In the genomic region with DNA sequence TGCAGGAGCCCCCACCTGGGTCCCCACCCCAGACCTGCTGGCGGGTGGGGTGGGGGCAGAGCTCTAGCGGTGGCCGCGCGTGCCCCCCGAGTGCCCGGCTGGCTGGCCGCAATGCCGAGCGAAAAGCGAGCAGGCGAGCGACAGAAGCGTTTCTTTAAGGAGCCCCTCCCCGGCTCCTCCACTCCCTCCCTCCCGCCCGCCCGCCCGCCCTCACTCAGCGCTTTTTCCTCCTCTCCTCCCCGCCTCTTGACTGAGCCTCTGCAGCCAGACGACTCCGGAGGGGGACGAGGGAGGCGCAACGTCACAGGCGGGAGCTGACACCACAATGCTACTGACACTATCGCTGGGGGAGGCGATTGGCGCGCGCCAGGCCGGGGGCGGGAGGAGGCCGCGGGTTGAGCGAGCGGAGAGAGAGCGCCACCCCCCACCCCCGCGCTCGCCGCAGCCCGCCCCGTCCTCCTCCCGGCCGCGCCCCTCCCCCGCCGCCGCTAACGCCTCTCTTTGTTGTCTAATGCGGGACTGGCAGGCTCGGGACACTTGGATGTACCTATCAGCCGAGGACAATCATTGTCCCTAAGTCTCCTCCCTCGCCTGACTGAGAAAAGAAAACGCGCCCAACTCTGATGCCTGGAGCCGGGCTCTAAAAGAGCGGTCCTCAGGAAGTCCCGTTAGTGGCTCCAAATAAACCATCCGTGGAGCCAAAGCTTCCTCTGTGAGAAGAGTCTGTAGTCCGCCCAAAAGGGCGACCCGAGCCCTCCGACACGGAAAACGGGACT, we compare ENCODE assay signal across 8 cellular contexts. TPM values are rescaled to one million over a fixed set of nuclear protein-coding genes. Genes with fewer than 3 reads are reported as not detected.
DNase-seq lines count a peak whose midpoint lies in the region; ATAC-seq and TF ChIP-seq lines count a peak whose summit lies in the region.

A gene (minus strand): TSS at position 127 of the 776 bp plus-strand sequence. CDS start 313 bp downstream, outside the sequence.

- peak within 1 kb of the TSS; percentile 66 for H3K27ac Mint-ChIP-seq in activated B cell treated with CpG ODN at 0.5 μM for 24 hours
- peak within 1 kb of the TSS in 5 of 6 donors; percentile 56 to 87 (median 79) for H3K27ac Mint-ChIP-seq in immature natural killer cell

- CTCF ChIA-PET in activated B cell treated with CpG ODN at 0.5 μM for 24 hours (lab: Charles Lee) = interaction anchor here (0.7 kb wide), 1 partner anchor 17 kb away, joined by 3 read pairs; no protein-coding TSS in a partner anchor

- H3K36me3 ChIP-seq in ACC112 (ENCODE audit: insufficient read depth, low read length) (no peaks in the 10 kb centered on the region), smooth muscle cell (ENCODE audit: low read depth) (peaks cover 4% of the 10 kb centered on the region)

- peaks cover 14% of the 10 kb centered on the region for H3F3A ChIP-seq in smooth muscle cell (ENCODE audit: low read depth)

- H3K27me3 ChIP-seq in ACC112 (ENCODE audit: insufficient read depth, low read length) = peaks cover 30% of the 10 kb centered on the region
- H3K27me3 ChIP-seq in smooth muscle cell (ENCODE audit: low read depth) = peaks cover 21% of the 10 kb centered on the region

- peaks cover 32% of the 10 kb centered on the region for H4K20me1 ChIP-seq in smooth muscle cell (ENCODE audit: low read depth)

- H3K36me3 Mint-ChIP-seq in activated B cell treated with CpG ODN at 0.5 μM for 24 hours (ENCODE audit: low read depth) = peaks cover 1% of the 10 kb centered on the region
- no peaks in the 10 kb centered on the region for H3K36me3 Mint-ChIP-seq in immature natural killer cell

- H3K79me2 ChIP-seq in ACC112 (ENCODE audit: control insufficient read depth, insufficient read depth, low read length, unreplicated experiment) (no peaks in the 10 kb centered on the region), smooth muscle cell (ENCODE audit: low read depth) (peaks cover 22% of the 10 kb centered on the region)

- POLR2A ChIA-PET in activated B cell treated with CpG ODN at 0.5 μM for 24 hours (lab: Charles Lee) = interaction anchor here (0.6 kb wide), 1 partner anchor 118 kb away, joined by 3 read pairs; no protein-coding TSS in a partner anchor

- TF ChIP-seq CTCF in activated B cell treated with CpG ODN at 0.5 μM for 24 hours (IDR thresholded peaks at IDR 0.05) = no peak
- TF ChIP-seq CTCF in cardiac fibroblast (IDR thresholded peaks at IDR 0.05; ENCODE audit: low read depth, low read length) = no peak
- TF ChIP-seq CTCF in smooth muscle cell (IDR thresholded peaks at IDR 0.05; ENCODE audit: borderline replicate concordance, insufficient read depth, poor library complexity, severe bottlenecking) = no peak

- no peaks in the 10 kb centered on the region for H3K9me3 Mint-ChIP-seq in activated B cell treated with CpG ODN at 0.5 μM for 24 hours
- no peaks in the 10 kb centered on the region for H3K9me3 Mint-ChIP-seq in immature natural killer cell

- peak within 1 kb of the TSS; percentile 94 for H3K4me3 ChIP-seq in ACC112 (ENCODE audit: low read depth, low read length)
- peak within 1 kb of the TSS; percentile 78 to 79 for H3K4me3 ChIP-seq in cardiac fibroblast (replicated peaks in 1 of 2; ENCODE audit: low read depth in 2 of 2, low read length in 2 of 2)
- H3K4me3 ChIP-seq in smooth muscle cell = peak within 1 kb of the TSS; percentile 77

- H3K4me3 Mint-ChIP-seq in activated B cell treated with CpG ODN at 0.5 μM for 24 hours (peak within 1 kb of the TSS; percentile 89), immature natural killer cell (peak within 1 kb of the TSS; percentile 88 to 93 (median 91))

- peak within 1 kb of the TSS; percentile 79 for H3K9ac ChIP-seq in smooth muscle cell (ENCODE audit: low read depth)

- 0% methylated on average over 28 of the region's 68 CpGs for WGBS in smooth muscle cell (ENCODE audit: low lambda C conversion rate)

- ATAC-seq in GM18907 (IDR thresholded peaks at IDR 0.05; ENCODE audit: unreplicated experiment) = peak; percentile 72
- ATAC-seq in HG03175 (IDR thresholded peaks at IDR 0.05; ENCODE audit: unreplicated experiment) = peak; percentile 76
- peak; percentile 54 for ATAC-seq in activated B cell treated with CpG ODN at 0.5 μM for 24 hours (ENCODE audit: low read depth)

- H3K27ac ChIP-seq in ACC112 (ENCODE audit: low read depth, low read length) (peak within 1 kb of the TSS; percentile 44; the same call in 1 of the 2 replicates), smooth muscle cell (ENCODE audit: low read depth) (peak within 1 kb of the TSS; percentile 86)

- peaks cover 22% of the 10 kb centered on the region for H3K27me3 Mint-ChIP-seq in activated B cell treated with CpG ODN at 0.5 μM for 24 hours
- peaks cover 6 to 21% (median 9%) of the 10 kb centered on the region in 3 donors for H3K27me3 Mint-ChIP-seq in immature natural killer cell (ENCODE audit: low read depth in 3 of 3)

- H3K4me2 ChIP-seq in smooth muscle cell = peak within 1 kb of the TSS; percentile 90

- H2AFZ ChIP-seq in ACC112 (ENCODE audit: low read length, unreplicated experiment) = peak within 1 kb of the TSS; percentile 77
- H2AFZ ChIP-seq in smooth muscle cell (ENCODE audit: low read depth) = peak within 1 kb of the TSS; percentile 96

- intact Hi-C loops in activated B cell treated with CpG ODN at 0.5 μM for 24 hours (cut with micrococcal nuclease) = loop anchor here (2.0 to 10.0 kb wide), 3 partner anchors 759 to 1057 kb away; a partner anchor contains a TSS

- DNase-seq in NCI-H2227 (lab: John Stamatoyannopoulos, UW; ENCODE audit: unreplicated experiment) (peak; percentile 96), activated B cell treated with CpG ODN at 0.5 μM for 24 hours (peak; percentile 55), cardiac fibroblast (ENCODE audit: low read depth in 2 of 2) (peak; percentile 98 to 99), immature natural killer cell (peak; percentile 68 to 78 (median 76)), smooth muscle cell (lab: John Stamatoyannopoulos, UW; ENCODE audit: unreplicated experiment) (peak; percentile 83)

- no peaks in the 10 kb centered on the region for H3K9me3 ChIP-seq in smooth muscle cell (replicated peaks; ENCODE audit: low read depth)

- H3K4me1 ChIP-seq in ACC112 (ENCODE audit: control insufficient read depth, insufficient read depth, low read length, unreplicated experiment) = no peaks in the 10 kb centered on the region
- peaks cover 31% of the 10 kb centered on the region for H3K4me1 ChIP-seq in smooth muscle cell (ENCODE audit: low read depth)

- H3K4me1 Mint-ChIP-seq in activated B cell treated with CpG ODN at 0.5 μM for 24 hours = peaks cover 16% of the 10 kb centered on the region
- peaks cover 12 to 21% of the 10 kb centered on the region in 2 donors for H3K4me1 Mint-ChIP-seq in immature natural killer cell

RNA-seq across cellular contexts. Expression of the gene that starts here (rescaled TPM):
- 0.12 and 0.31 TPM in 2 replicates for total RNA-seq in activated B cell treated with CpG ODN at 0.5 μM for 24 hours
- under 1 TPM in 1 of 3 donors, not detected in 2; 0.06 TPM for polyA plus RNA-seq in immature natural killer cell
- 11.8 and 13.7 TPM in 2 replicates for total RNA-seq in smooth muscle cell
- 4.9 and 7.5 TPM in 2 replicates for polyA plus RNA-seq in smooth muscle cell

Comparison
In these comparisons a context has a peak if more than half of its experiments do, and no peak if none do; other contexts are left out.
1. Peak in every context shown above with its lines: DNase-seq, ATAC-seq, H3K4me3 ChIP-seq and H3K27ac ChIP-seq.
2. Peak in DNase-seq and ATAC-seq in activated B cell treated with CpG ODN at 0.5 μM for 24 hours; RNA of the gene not detected or under 1 TPM.
3. Peak in DNase-seq in immature natural killer cell; RNA of the gene not detected or under 1 TPM.